1 cellular context compared by ENCODE assay signal in the genomic region with DNA sequence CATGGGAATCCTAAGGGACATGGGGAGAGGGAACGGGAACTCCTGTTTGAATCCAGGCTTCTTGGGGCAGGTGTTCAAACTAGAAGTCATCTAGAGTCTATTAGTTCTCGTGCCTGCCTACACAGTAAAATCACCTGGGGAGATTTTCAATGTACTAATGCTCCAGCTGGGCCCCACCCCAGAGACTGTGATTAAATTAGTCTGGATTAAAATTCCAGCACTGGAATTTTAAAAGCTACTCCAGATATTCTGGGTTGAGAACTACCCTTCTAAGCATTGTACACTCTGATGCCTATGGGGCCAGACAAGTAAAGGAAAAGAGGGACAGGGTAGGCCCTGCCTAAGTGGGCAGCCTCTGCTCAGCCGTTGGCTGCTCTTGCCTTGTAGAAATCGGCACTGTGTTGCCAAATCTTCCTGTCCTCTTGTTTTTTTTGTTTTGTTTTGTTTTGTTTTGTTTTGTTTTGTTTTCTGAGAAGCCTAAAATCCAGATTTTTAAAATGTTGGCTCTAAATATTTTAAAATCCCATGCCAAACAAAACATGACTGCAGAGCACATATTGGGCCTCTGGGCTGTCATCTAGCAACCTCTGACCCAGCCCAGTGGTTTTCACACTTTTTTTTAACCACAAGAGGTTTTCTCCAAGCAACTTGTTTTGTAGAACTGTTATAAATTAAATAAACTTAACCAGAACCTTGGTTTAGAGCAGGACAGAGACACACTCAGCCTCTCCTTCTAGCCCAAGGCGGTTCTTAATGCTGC.
TF ChIP-seq lines count a peak whose summit lies in the region.

No MANE protein-coding gene starts in this region.

TF ChIP-seq in HepG2, 621 proteins besides CTCF, POLR2A, EP300 and RAD21 (continued from another document):
- TF ChIP-seq, protein P1, sequence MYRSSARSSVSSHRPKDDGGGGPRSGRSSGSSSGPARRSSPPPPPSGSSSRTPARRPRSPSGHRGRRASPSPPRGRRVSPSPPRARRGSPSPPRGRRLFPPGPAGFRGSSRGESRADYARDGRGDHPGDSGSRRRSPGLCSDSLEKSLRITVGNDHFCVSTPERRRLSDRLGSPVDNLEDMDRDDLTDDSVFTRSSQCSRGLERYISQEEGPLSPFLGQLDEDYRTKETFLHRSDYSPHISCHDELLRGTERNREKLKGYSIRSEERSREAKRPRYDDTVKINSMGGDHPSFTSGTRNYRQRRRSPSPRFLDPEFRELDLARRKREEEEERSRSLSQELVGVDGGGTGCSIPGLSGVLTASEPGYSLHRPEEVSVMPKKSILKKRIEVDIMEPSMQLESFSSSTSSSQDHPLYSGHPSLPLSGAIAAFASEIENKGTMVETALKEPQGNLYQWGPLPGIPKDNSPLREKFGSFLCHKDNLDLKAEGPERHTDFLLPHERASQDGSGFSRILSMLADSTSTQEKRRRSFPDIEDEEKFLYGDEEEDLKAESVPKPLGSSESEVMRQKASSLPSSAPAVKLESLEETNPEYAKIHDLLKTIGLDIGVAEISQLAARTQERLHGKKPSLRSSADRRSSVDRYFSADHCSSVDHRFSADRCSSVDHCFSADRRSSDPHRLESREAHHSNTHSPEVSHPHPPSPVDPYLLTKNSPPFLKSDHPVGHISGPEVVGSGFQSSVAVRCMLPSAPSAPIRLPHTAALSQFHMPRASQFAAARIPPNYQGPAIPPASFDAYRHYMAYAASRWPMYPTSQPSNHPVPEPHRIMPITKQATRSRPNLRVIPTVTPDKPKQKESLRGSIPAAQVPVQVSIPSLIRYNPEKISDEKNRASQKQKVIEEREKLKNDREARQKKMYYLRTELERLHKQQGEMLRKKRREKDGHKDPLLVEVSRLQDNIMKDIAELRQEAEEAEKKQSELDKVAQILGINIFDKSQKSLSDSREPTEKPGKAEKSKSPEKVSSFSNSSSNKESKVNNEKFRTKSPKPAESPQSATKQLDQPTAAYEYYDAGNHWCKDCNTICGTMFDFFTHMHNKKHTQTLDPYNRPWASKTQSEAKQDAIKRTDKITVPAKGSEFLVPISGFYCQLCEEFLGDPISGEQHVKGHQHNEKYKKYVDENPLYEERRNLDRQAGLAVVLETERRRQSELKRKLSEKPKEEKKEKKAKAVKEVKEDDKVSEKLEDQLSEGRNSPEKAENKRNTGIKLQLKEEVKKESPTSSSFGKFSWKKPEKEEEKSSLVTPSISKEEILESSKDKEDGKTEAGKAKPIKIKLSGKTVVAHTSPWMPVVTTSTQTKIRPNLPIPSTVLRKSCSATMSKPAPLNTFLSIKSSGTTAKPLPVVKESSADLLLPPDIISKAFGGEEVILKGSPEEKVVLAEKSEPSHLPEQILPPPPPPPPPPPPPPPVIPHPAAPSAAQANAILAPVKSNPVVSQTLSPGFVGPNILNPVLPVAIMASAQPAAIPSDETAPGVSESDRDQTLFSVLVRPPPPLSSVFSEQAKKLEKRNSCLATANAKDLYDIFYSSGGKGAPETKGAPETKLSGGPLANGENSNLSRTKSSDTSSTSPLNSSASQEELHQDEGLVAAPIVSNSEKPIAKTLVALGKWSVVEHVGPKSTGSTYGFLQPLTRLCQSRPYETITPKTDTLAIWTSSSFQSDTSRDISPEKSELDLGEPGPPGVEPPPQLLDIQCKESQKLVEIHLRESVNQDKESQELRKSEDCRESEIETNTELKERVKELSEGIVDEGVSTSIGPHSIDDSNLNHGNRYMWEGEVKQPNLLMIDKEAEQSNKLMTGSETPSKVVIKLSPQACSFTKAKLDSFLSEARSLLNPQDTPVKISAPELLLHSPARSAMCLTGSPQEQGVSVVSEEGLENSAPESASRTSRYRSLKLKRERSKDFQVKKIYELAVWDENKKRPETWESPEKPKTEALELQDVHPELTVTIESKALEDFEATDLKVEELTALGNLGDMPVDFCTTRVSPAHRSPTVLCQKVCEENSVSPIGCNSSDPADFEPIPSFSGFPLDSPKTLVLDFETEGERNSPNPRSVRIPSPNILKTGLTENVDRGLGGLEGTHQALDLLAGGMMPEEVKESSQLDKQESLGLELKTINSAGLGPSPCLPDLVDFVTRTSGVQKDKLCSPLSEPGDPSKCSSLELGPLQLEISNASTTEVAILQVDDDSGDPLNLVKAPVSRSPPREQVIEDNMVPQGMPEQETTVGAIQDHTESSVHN (CRISPR knock-in tag; IDR thresholded peaks at IDR 0.05): no peak
- no peak for TF ChIP-seq ZNF3 (CRISPR knock-in tag; IDR thresholded peaks at IDR 0.05)
- TF ChIP-seq, protein P2, sequence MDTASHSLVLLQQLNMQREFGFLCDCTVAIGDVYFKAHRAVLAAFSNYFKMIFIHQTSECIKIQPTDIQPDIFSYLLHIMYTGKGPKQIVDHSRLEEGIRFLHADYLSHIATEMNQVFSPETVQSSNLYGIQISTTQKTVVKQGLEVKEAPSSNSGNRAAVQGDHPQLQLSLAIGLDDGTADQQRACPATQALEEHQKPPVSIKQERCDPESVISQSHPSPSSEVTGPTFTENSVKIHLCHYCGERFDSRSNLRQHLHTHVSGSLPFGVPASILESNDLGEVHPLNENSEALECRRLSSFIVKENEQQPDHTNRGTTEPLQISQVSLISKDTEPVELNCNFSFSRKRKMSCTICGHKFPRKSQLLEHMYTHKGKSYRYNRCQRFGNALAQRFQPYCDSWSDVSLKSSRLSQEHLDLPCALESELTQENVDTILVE (CRISPR knock-in tag; IDR thresholded peaks at IDR 0.05): no peak
